In the genomic region with DNA sequence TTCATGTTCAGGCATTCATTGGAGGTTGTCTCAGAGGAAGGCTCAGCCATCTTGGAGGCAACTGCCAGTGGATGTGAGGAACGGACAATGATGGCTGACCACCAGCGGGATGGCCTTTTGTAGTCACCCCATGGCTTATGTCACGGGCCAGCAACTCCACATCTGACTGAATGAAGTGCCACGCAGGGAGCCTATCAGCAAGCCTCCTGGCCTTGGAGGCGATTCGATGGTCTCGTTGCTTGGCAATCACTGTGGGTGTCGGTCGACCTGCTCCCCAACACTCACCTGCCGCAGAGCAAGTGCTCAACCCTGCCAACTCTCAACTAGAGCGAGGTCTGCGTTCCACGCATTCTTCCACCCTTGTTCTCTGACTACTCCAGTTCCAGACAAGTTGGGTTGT, we compare ENCODE assay signal across 38 cellular contexts. TPM values are rescaled to one million over a fixed set of nuclear protein-coding genes. Genes with fewer than 3 reads are reported as not detected.
"Had no signal": no experiment of that assay in that cellular context is flagged by ENCODE, and none has a peak within 500 bp of the region (broad histone marks: within the 10 kb centered on the region; RNA-seq: fewer than 3 reads in every experiment).

No MANE protein-coding gene starts in this region.

- H3K27ac ChIP-seq: KMS-11 had no signal

- H3K36me3 ChIP-seq: MG63 had no signal

- H3K4me2 ChIP-seq: KMS-11 had no signal

- H3K9ac ChIP-seq: KMS-11 had no signal

- DNase-seq: Karpas-422, Kasumi-1, MG63, MM.1S, MV-4-11, NCI-H1048, NCI-H1092, NCI-H1092 treated with DMSO at 0.1 percent for 48 hours, NCI-H1105, NCI-H1105 treated with DMSO at 0.1 percent for 48 hours, NCI-H1417, NCI-H1417 treated with DMSO at 0.1 percent for 48 hours, NCI-H1436, NCI-H1436 treated with DMSO at 0.1 percent for 48 hours, NCI-H146, NCI-H1694, NCI-H1694 treated with DMSO at 0.1 percent for 48 hours, NCI-H187, NCI-H187 treated with DMSO at 0.1 percent for 48 hours, NCI-H1930, NCI-H2029, NCI-H2029 treated with DMSO at 0.1 percent for 48 hours, NCI-H2081, NCI-H2081 treated with DMSO at 0.1 percent for 48 hours, NCI-H2171 treated with DMSO at 0.1 percent for 48 hours, NCI-H2227 treated with DMSO at 0.1 percent for 48 hours, NCI-H226, NCI-H345, NCI-H446, NCI-H446 treated with DMSO at 0.1 percent for 48 hours, NCI-H510A, NCI-H510A treated with DMSO at 0.1 percent for 48 hours, NCI-H524 had no signal

- H3K27me3 ChIP-seq: MG63 had no signal

- H3K9me3 ChIP-seq: MG63 had no signal

- H3K4me3 ChIP-seq: MG63 had no signal

RNA-seq across cellular contexts. Expression of a gene that starts 7.4 kb away (rescaled TPM):
- total RNA-seq: LHCN-M2, M059J, MCF 10A, NCI-H460 had no signal

RNA-seq across cellular contexts. Expression of a gene that starts 33.7 kb away (rescaled TPM):
- total RNA-seq: LHCN-M2, M059J, MCF 10A, NCI-H460 had no signal
